Comparison of ENCODE assay signal across 24 cellular contexts in the genomic region with DNA sequence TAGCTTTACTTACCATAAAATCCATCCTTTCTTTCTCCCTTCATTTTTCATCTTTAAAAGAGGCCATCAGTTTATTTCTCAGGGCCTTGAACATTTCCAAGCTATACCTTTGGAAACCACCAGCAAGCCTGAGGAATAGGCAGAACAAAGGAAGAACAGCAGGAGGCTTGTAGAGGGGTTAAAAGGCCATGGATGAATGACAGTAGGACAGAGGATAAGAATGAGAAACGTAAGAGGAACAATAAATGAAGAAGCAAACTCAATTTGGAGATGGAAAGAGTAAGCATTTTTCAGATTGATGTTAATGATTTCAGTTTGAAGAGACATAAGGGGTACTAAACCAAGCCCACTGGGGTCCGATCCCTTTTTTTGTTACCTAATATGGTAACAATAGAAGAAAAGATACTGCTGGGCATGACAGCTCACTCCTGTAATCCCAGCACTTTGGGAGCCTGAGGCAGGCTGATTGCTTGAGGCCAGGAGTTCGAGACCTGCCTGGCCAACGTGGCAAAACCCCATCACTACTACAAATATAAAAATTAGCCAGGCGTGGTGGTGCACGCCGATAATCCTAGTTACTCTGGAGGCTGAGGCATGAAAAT.
A peak's percentile ranks its signal among the peaks of the same experiment; 100 is the strongest.
DNase-seq lines count a peak whose midpoint lies in the region; ATAC-seq and TF ChIP-seq lines count a peak whose summit lies in the region.
"Had no signal": no experiment of that assay in that cellular context is flagged by ENCODE, and none has a peak within 500 bp of the region (broad histone marks: within the 10 kb centered on the region; RNA-seq: fewer than 3 reads in every experiment).

No MANE protein-coding gene starts in this region.

- no peak overlapping the region for H2BK120ac ChIP-seq in mesendoderm (ENCODE audit: low read depth, low read length)

- H3K4ac ChIP-seq in mesendoderm (ENCODE audit: low read depth, low read length) = no peak overlapping the region

- intact Hi-C loops in Right ventricle myocardium inferior (cut with DNase I) = loop anchor here (5.0 kb wide), 2 partner anchors 684 to 854 kb away; no protein-coding TSS in a partner anchor
- intact Hi-C loops in left cardiac atrium (cut with DNase I) = no loop called here
- intact Hi-C loops in CD4-positive, alpha-beta T cell (cut with DNase I, micrococcal nuclease) = no loop called here

- no peaks in the 10 kb centered on the region for H3K79me2 ChIP-seq in mesendoderm (ENCODE audit: control insufficient read depth, insufficient read depth, low read length)

- no peak overlapping the region for H4K8ac ChIP-seq in mesendoderm (ENCODE audit: low read depth, low read length)

- H3K36me3 ChIP-seq in ectodermal cell (ENCODE audit: control insufficient read depth, insufficient read depth, low read length) = no peaks in the 10 kb centered on the region
- no peaks in the 10 kb centered on the region for H3K36me3 ChIP-seq in mesendoderm (ENCODE audit: control insufficient read depth, insufficient read depth, low read length)
- H3K36me3 ChIP-seq in brain microvascular endothelial cell (replicated peaks) = no peaks in the 10 kb centered on the region

- WGBS in ectodermal cell, 2 experiments = 55% methylated on average over 7 of the region's 7 CpGs
- WGBS in mesendoderm (ENCODE audit: extremely low coverage, insufficient coverage, low lambda C conversion rate) = no CpG with 5 or more reads among the region's 7 CpGs

- H2BK15ac ChIP-seq in mesendoderm (replicated peaks; ENCODE audit: low read depth) = no peak overlapping the region

- H3K23ac ChIP-seq in mesendoderm (ENCODE audit: low read length) = no peak overlapping the region

- H3K27me3 Mint-ChIP-seq in CD4-positive, alpha-beta T cell = peaks cover 27% of the 10 kb centered on the region

- no peak for TF ChIP-seq CTCF in CD4-positive, alpha-beta T cell (IDR thresholded peaks at IDR 0.05)
- TF ChIP-seq CTCF in brain microvascular endothelial cell (IDR thresholded peaks at IDR 0.05; ENCODE audit: low read depth, low read length, missing control alignments) = no peak

- no peak overlapping the region for H3K27ac Mint-ChIP-seq in CD4-positive, alpha-beta T cell
- H3K27ac Mint-ChIP-seq: CD8-positive, alpha-beta memory T cell had no signal

- H3K27me3 ChIP-seq in ectodermal cell (ENCODE audit: control insufficient read depth, insufficient read depth, low read length, poor library complexity, severe bottlenecking) (no peaks in the 10 kb centered on the region), mesendoderm (ENCODE audit: insufficient read depth, low read length, poor library complexity) (no peaks in the 10 kb centered on the region), brain microvascular endothelial cell (replicated peaks) (no peaks in the 10 kb centered on the region)
- H3K27me3 ChIP-seq in CD4-positive, alpha-beta T cell (ENCODE audit: control insufficient read depth, insufficient read depth, low read length) = no peaks in the 10 kb centered on the region

- no peak overlapping the region for H4K5ac ChIP-seq in mesendoderm (ENCODE audit: low read length)

- POLR2A ChIA-PET in CD4-positive, alpha-beta T cell (lab: Charles Lee) = no interaction called here

- H2BK5ac ChIP-seq in mesendoderm (ENCODE audit: low read length) = no peak overlapping the region

- H3K4me2 ChIP-seq in mesendoderm (ENCODE audit: low read length) = no peak overlapping the region

- H3K9me3 ChIP-seq in ectodermal cell (ENCODE audit: control insufficient read depth, low read length) = no peaks in the 10 kb centered on the region
- H3K9me3 ChIP-seq in CD4-positive, alpha-beta T cell (ENCODE audit: control insufficient read depth, low read length) = no peaks in the 10 kb centered on the region

- no peaks in the 10 kb centered on the region for H3K36me3 Mint-ChIP-seq in CD4-positive, alpha-beta T cell (ENCODE audit: low read depth)

- no peak for ATAC-seq in Right ventricle myocardium inferior
- no peak for ATAC-seq in left cardiac atrium
- no peak for ATAC-seq in HG02678 (IDR thresholded peaks at IDR 0.05; ENCODE audit: unreplicated experiment)
- ATAC-seq in CD4-positive, alpha-beta T cell (ENCODE audit: poor library complexity) = no peak
- ATAC-seq in GM19035 (IDR thresholded peaks at IDR 0.05; ENCODE audit: unreplicated experiment) = no peak

- no peaks in the 10 kb centered on the region for H3K4me1 Mint-ChIP-seq in CD4-positive, alpha-beta T cell (ENCODE audit: low read depth)
- H3K4me1 Mint-ChIP-seq: CD8-positive, alpha-beta memory T cell; IgD-negative memory B cell had no signal

- H3K4me1 ChIP-seq in ectodermal cell (ENCODE audit: control insufficient read depth, insufficient read depth, low read length) = no peaks in the 10 kb centered on the region
- H3K4me1 ChIP-seq in mesendoderm (ENCODE audit: control insufficient read depth, low read depth, low read length) = no peaks in the 10 kb centered on the region

- no peaks in the 10 kb centered on the region for H3K9me3 Mint-ChIP-seq in CD4-positive, alpha-beta T cell
- H3K9me3 Mint-ChIP-seq: CD8-positive, alpha-beta memory T cell; IgD-negative memory B cell had no signal

- no peak overlapping the region for H3K4me3 Mint-ChIP-seq in CD4-positive, alpha-beta T cell
- H3K4me3 Mint-ChIP-seq: CD8-positive, alpha-beta memory T cell; IgD-negative memory B cell had no signal

- no peak overlapping the region for H3K56ac ChIP-seq in mesendoderm (ENCODE audit: low read length)

- H3K4me3 ChIP-seq in ectodermal cell (ENCODE audit: insufficient read depth, low read depth, low read length) (no peak overlapping the region), mesendoderm (ENCODE audit: low read length) (no peak overlapping the region), brain microvascular endothelial cell (ENCODE audit: low read depth, low read length) (no peak overlapping the region)

- H2AK5ac ChIP-seq in mesendoderm (ENCODE audit: low read length) = no peak overlapping the region

- in situ Hi-C loops in brain microvascular endothelial cell (cut with HindIII; ENCODE audit: low pct_ligation_motif_present, low sequenced_read_pairs) = no loop called here

- no peak overlapping the region for H3K9ac ChIP-seq in mesendoderm (ENCODE audit: low read length)

- H3K27ac ChIP-seq in ectodermal cell (ENCODE audit: insufficient read depth, low read depth, low read length, poor library complexity, severe bottlenecking) (peak overlapping the region; percentile 74), mesendoderm (ENCODE audit: low read depth, low read length) (no peak overlapping the region), brain microvascular endothelial cell (no peak overlapping the region)
- no peak overlapping the region for H3K27ac ChIP-seq in CD4-positive, alpha-beta T cell (ENCODE audit: low read depth, low read length)

- CTCF ChIA-PET in CD4-positive, alpha-beta T cell (lab: Charles Lee) = no interaction called here

- H3K79me1 ChIP-seq in mesendoderm (ENCODE audit: low read length) = no peaks in the 10 kb centered on the region

- H3K18ac ChIP-seq in mesendoderm (ENCODE audit: low read length) = no peak overlapping the region

- DNase-seq in Right ventricle myocardium inferior (ENCODE audit: missing footprints) (peak; percentile 31), left cardiac atrium (no peak), mesendoderm (peak; percentile 27), brain microvascular endothelial cell (no peak)
- DNase-seq in CD4-positive, alpha-beta T cell = no peak
- DNase-seq: AML-193; C1 segment of cervical spinal cord; Calu3; CD8-positive, alpha-beta memory T cell; DMS153; GF-D8; HCEC 1CT; NCI-H1105; NCI-H146; NCI-H2029; NCI-H2171; NCI-H446; NCI-H526 treated with DMSO at 0.1 percent for 48 hours; SHP77; SW 1271 had no signal

Comparison
In these comparisons a context has a peak if more than half of its experiments do, and no peak if none do; other contexts are left out.
1. DNase-seq: peak in Right ventricle myocardium inferior (single experiment) and mesendoderm (single experiment); none in left cardiac atrium (single experiment), CD4-positive, alpha-beta T cell (0 of 10) and brain microvascular endothelial cell (single experiment).